Comparison of ENCODE assay signal across 10 cellular contexts in the genomic region with DNA sequence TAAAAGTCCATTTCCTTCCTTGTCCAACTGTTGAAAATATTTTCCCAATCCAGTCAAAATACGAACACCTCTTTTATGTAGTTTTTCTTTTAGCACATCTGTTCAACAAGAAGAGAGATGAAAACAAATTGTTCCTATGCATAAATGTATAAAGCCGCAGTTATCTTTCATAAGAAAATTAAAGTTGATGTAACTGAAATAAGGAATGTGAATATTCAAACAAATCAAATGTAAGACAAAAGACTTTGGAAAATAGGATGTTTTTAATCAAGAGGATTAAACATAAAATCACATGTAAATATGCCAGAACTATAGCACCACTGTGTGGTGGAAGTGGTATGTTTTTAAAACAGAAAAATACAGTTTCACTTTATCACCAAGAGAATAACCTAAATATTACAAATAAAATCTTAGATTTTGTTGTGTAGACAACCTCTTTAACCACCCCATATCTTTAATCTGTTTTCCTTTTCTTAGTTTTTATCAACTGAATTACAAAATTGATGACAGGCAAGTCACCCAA. TPM values are rescaled to one million over a fixed set of nuclear protein-coding genes. Genes with fewer than 3 reads are reported as not detected.
A peak's percentile ranks its signal among the peaks of the same experiment; 100 is the strongest.
DNase-seq lines count a peak whose midpoint lies in the region; ATAC-seq, FAIRE-seq and TF ChIP-seq lines count a peak whose summit lies in the region.
"Had no signal": no experiment of that assay in that cellular context is flagged by ENCODE, and none has a peak within 500 bp of the region (broad histone marks: within the 10 kb centered on the region; RNA-seq: fewer than 3 reads in every experiment).

No MANE protein-coding gene starts in this region.

- H3K4me1 ChIP-seq in RWPE2 (ENCODE audit: insufficient read depth, poor library complexity, severe bottlenecking) (no peaks in the 10 kb centered on the region), HAP-1 (no peaks in the 10 kb centered on the region), left lung (no peaks in the 10 kb centered on the region)

- TF ChIP-seq POLR2A in H54 (IDR thresholded peaks at IDR 0.05; ENCODE audit: low read depth, low read length) = no peak

- no peak overlapping the region for H3K27ac ChIP-seq in RWPE2 (ENCODE audit: poor library complexity, severe bottlenecking)
- no peak overlapping the region for H3K27ac ChIP-seq in left lung
- H3K27ac ChIP-seq in caudate nucleus (ENCODE audit: low read depth, low read length) = no peak overlapping the region

- H3K4me3 ChIP-seq in RWPE2 (ENCODE audit: severe bottlenecking) (no peak overlapping the region), foreskin fibroblast (ENCODE audit: low read depth in 1 of 2, low read length in 2 of 2) (no peak overlapping the region), HAP-1 (no peak overlapping the region), left lung (no peak overlapping the region)
- H3K4me3 ChIP-seq: mucosa of descending colon had no signal

- FAIRE-seq in H54 (lab: Jason Lieb, UNC) = peak; percentile 82

- TF ChIP-seq CTCF in RWPE2 (IDR thresholded peaks at IDR 0.05; ENCODE audit: poor library complexity, severe bottlenecking) (peak; percentile 54), foreskin fibroblast (IDR thresholded peaks at IDR 0.05; ENCODE audit: low read depth, low read length) (peak; percentile 17), left lung (IDR thresholded peaks at IDR 0.05) (no peak)

- intact Hi-C loops in left lung (cut with DNase I) = no loop called here

- in situ Hi-C loops in HAP-1 (cut with MboI; ENCODE audit: low sequenced_read_pairs) = no loop called here

- ATAC-seq in RWPE2 (ENCODE audit: low read depth) = no peak
- ATAC-seq in GM21423 (IDR thresholded peaks at IDR 0.05; ENCODE audit: unreplicated experiment) = no peak
- ATAC-seq in left lung = no peak
- ATAC-seq: mucosa of descending colon had no signal

- no peaks in the 10 kb centered on the region for H3K27me3 ChIP-seq in RWPE2 (ENCODE audit: insufficient read depth, poor library complexity, severe bottlenecking)
- peaks cover 2% of the 10 kb centered on the region; the same call in 1 of the 2 replicates for H3K27me3 ChIP-seq in HAP-1 (ENCODE audit: low read depth)
- H3K27me3 ChIP-seq in left lung = no peaks in the 10 kb centered on the region

- no peaks in the 10 kb centered on the region for H3K36me3 ChIP-seq in RWPE2 (ENCODE audit: low read depth)
- H3K36me3 ChIP-seq in HAP-1 (replicated peaks) = no peaks in the 10 kb centered on the region
- no peaks in the 10 kb centered on the region for H3K36me3 ChIP-seq in left lung

- no peaks in the 10 kb centered on the region for H3K9me3 ChIP-seq in RWPE2 (ENCODE audit: severe bottlenecking)
- H3K9me3 ChIP-seq in HAP-1 = no peaks in the 10 kb centered on the region
- no peaks in the 10 kb centered on the region for H3K9me3 ChIP-seq in left lung
- H3K9me3 ChIP-seq: mucosa of descending colon had no signal

- peak; percentile 14 for DNase-seq in A172 (ENCODE audit: low spot score)
- DNase-seq in H54 (ENCODE audit: insufficient read length, low spot score) = no peak
- no peak for DNase-seq in RWPE2 (ENCODE audit: low spot score)
- DNase-seq in foreskin fibroblast = peak; percentile 4 to 54
- no peak for DNase-seq in HAP-1 (ENCODE audit: low spot score in 2 of 2)
- no peak for DNase-seq in left lung
- DNase-seq in caudate nucleus (lab: John Stamatoyannopoulos, UW) = no peak
- DNase-seq: COR-L47 had no signal

RNA-seq across cellular contexts. Expression of a gene that starts 40.4 kb away (rescaled TPM):
- total RNA-seq in A172 (2014; rRNA removed; shearing (Covaris generic)) = 3.8 and 4.8 TPM in 2 replicates
- total RNA-seq in left lung = 1 to 10 TPM; 7.2 to 9.8 TPM

RNA-seq across cellular contexts. Expression of a gene that starts 44.7 kb away (rescaled TPM):
- not detected in 2 replicates for total RNA-seq in A172 (2014; rRNA removed; shearing (Covaris generic))
- not detected for total RNA-seq in left lung
- total RNA-seq: mucosa of descending colon had no signal

Comparison
In these comparisons a context has a peak if more than half of its experiments do, and no peak if none do; other contexts are left out.
1. DNase-seq: peak in A172 (single experiment) and foreskin fibroblast (2 of 2); none in H54 (single experiment), RWPE2 (single experiment), HAP-1 (0 of 2), left lung (0 of 2) and caudate nucleus (0 of 61).
2. CTCF ChIP-seq: peak in RWPE2 (single experiment) and foreskin fibroblast (single experiment); none in left lung (0 of 2).